Comparison of ENCODE assay signal across 25 cellular contexts in genomic region chr12:116644806-116645205, GRCh38.
DNase-seq lines count a peak whose midpoint lies in the region; ATAC-seq, FAIRE-seq and TF ChIP-seq lines count a peak whose summit lies in the region.
"Had no signal": no experiment of that assay in that cellular context is flagged by ENCODE, and none has a peak within 500 bp of the region (broad histone marks: within the 10 kb centered on the region; RNA-seq: fewer than 3 reads in every experiment).

No MANE protein-coding gene starts in this region.

- H4K20me1 ChIP-seq in BLaER1 (no peaks in the 10 kb centered on the region), DND-41 (ENCODE audit: insufficient read depth, low read length) (no peaks in the 10 kb centered on the region), Karpas-422 (ENCODE audit: insufficient read depth, low read depth, low read length) (no peaks in the 10 kb centered on the region), H1 (replicated peaks in 1 of 2; ENCODE audit: control insufficient read depth in 1 of 2, insufficient read depth in 2 of 2, low read length in 2 of 2) (no peaks in the 10 kb centered on the region)

- no peak for DNase-seq in DND-41
- DNase-seq in Karpas-422, result peak; percentile 76
- DNase-seq in H1 (ENCODE audit: low read depth in 1 of 2, low spot score in 2 of 2), result no peak
- DNase-seq in activated CD4-positive, alpha-beta T cell treated with anti-CD3 and anti-CD28 coated beads for 36 hours, result no peak
- DNase-seq in stimulated activated CD4-positive, alpha-beta T cell treated with anti-CD3 and anti-CD28 coated beads, Interleukin-4, amount 100 ng/mL, for 4 hours, result no peak
- no peak for DNase-seq in left colon
- DNase-seq: 8988T; ACHN; AML-193; BE2C; Caco-2; CD4-positive, CD25-positive, alpha-beta regulatory T cell; CD8-positive, alpha-beta T cell; DMS153; EL; GDM1; HFFc6 had no signal

- H3K27ac ChIP-seq in BLaER1 (peak overlapping the region; percentile 25; the same call in 1 of the 2 replicates), DND-41 (ENCODE audit: low read length) (no peak overlapping the region), Karpas-422 (ENCODE audit: low read length) (peak overlapping the region; percentile 28), H1 (ENCODE audit: low read depth, low read length) (no peak overlapping the region)
- H3K27ac ChIP-seq: A549, C4-2B had no signal

- no peak overlapping the region for H3K27ac Mint-ChIP-seq in activated CD4-positive, alpha-beta T cell treated with anti-CD3 and anti-CD28 coated beads for 36 hours
- H3K27ac Mint-ChIP-seq: CD4-positive, CD25-positive, alpha-beta regulatory T cell; CD8-positive, alpha-beta T cell; GM23338; HFFc6 had no signal

- H3K23ac ChIP-seq in H1 (ENCODE audit: insufficient read length), result no peak overlapping the region

- TF ChIP-seq RAD21 in H1 (IDR thresholded peaks at IDR 0.05 in 1 of 2, conservative IDR thresholded peaks at IDR 0.05 in 1 of 2; ENCODE audit: low read depth in 2 of 2, low read length in 2 of 2), result no peak

- H3K4me3 Mint-ChIP-seq in activated CD4-positive, alpha-beta T cell treated with anti-CD3 and anti-CD28 coated beads for 36 hours, result no peak overlapping the region
- H3K4me3 Mint-ChIP-seq: CD4-positive, CD25-positive, alpha-beta regulatory T cell; CD8-positive, alpha-beta T cell; GM23338; HFFc6 had no signal

- TF ChIP-seq CTCF in DND-41 (IDR thresholded peaks at IDR 0.05; ENCODE audit: borderline replicate concordance, extremely low read depth, low read length, poor library complexity, severe bottlenecking) (no peak), H1 (IDR thresholded peaks at IDR 0.05; ENCODE audit: control extremely low read depth in 1 of 3, insufficient read depth in 1 of 3, low read depth in 1 of 3, low read length in 3 of 3) (no peak)

- no peaks in the 10 kb centered on the region for H3K79me1 ChIP-seq in H1 (ENCODE audit: low read depth, low read length)

- H3K4me3 ChIP-seq in BLaER1 (no peak overlapping the region), DND-41 (ENCODE audit: low read depth in 1 of 2, low read length in 2 of 2) (no peak overlapping the region), Karpas-422 (ENCODE audit: low read length) (no peak overlapping the region), H1 (ENCODE audit: extremely low read depth in 1 of 4, insufficient read depth in 2 of 4, low read depth in 3 of 4, low read length in 4 of 4) (no peak overlapping the region)
- H3K4me3 ChIP-seq: A549, GM12878, GM23338, HAP-1 had no signal

- H2BK120ac ChIP-seq in H1 (replicated peaks; ENCODE audit: low read depth, low read length), result no peak overlapping the region

- H3K4me2 ChIP-seq in BLaER1, result peak overlapping the region; percentile 53
- H3K4me2 ChIP-seq in DND-41 (ENCODE audit: insufficient read depth, low read length), result no peak overlapping the region
- H3K4me2 ChIP-seq in Karpas-422 (ENCODE audit: low read depth, low read length, poor library complexity, severe bottlenecking), result peak overlapping the region; percentile 17
- H3K4me2 ChIP-seq in H1 (ENCODE audit: insufficient read depth in 1 of 2, low read depth in 2 of 2, low read length in 2 of 2), result no peak overlapping the region
- H3K4me2 ChIP-seq: A549, GM23338 had no signal

- H2BK12ac ChIP-seq in H1 (ENCODE audit: low read depth, low read length), result no peak overlapping the region

- no peak overlapping the region for H3K4ac ChIP-seq in H1 (replicated peaks; ENCODE audit: insufficient read length, low read depth, low read length)

- no peaks in the 10 kb centered on the region for H3K79me2 ChIP-seq in DND-41 (ENCODE audit: insufficient read depth, low read length)
- H3K79me2 ChIP-seq in Karpas-422 (ENCODE audit: low read length), result no peaks in the 10 kb centered on the region
- H3K79me2 ChIP-seq in H1 (ENCODE audit: control insufficient read depth in 1 of 2, insufficient read depth in 2 of 2, low read length in 2 of 2), result no peaks in the 10 kb centered on the region

- no peak for TF ChIP-seq EP300 in H1 (IDR thresholded peaks at IDR 0.05; ENCODE audit: borderline replicate concordance in 1 of 2, low read depth in 2 of 2, low read length in 2 of 2)

- no peak overlapping the region for H4K8ac ChIP-seq in H1 (ENCODE audit: extremely low read depth, insufficient read depth, low read length)

- H3K14ac ChIP-seq in H1 (ENCODE audit: insufficient read length), result no peak overlapping the region

- H3K36me3 ChIP-seq in BLaER1, result peaks cover 8% of the 10 kb centered on the region; the same call in 1 of the 2 replicates
- H3K36me3 ChIP-seq in DND-41 (ENCODE audit: insufficient read depth, low read length), result no peaks in the 10 kb centered on the region
- H3K36me3 ChIP-seq in Karpas-422 (ENCODE audit: insufficient read depth, low read length), result no peaks in the 10 kb centered on the region
- H3K36me3 ChIP-seq in H1 (ENCODE audit: control insufficient read depth in 2 of 4, insufficient read depth in 4 of 4, low read length in 3 of 4), result no peaks in the 10 kb centered on the region
- H3K36me3 ChIP-seq: BE2C, HAP-1 had no signal

- no peak for FAIRE-seq in H1 (lab: Jason Lieb, UNC)
- FAIRE-seq: A549, GM12878, GM19239, H54 had no signal

- POLR2A ChIA-PET in H1 (lab: Charles Lee; ENCODE audit: partially characterized antibody), result no interaction called here
- POLR2A ChIA-PET in activated CD4-positive, alpha-beta T cell treated with anti-CD3 and anti-CD28 coated beads for 36 hours (lab: Charles Lee), result interaction anchor here (0.7 kb wide), 1 partner anchor 347 kb away, joined by 3 read pairs; no protein-coding TSS in a partner anchor

- H2BK20ac ChIP-seq in H1 (ENCODE audit: low read length), result 0 out of 2 replicates have a peak overlapping the region, but pooled peaks have one; percentile 22

- H3K4me1 ChIP-seq in BLaER1 (peaks cover 57% of the 10 kb centered on the region), DND-41 (ENCODE audit: insufficient read depth, low read length) (peaks cover 20% of the 10 kb centered on the region; the same call in 1 of the 2 replicates), Karpas-422 (ENCODE audit: low read length) (peaks cover 25% of the 10 kb centered on the region), H1 (replicated peaks in 1 of 4; ENCODE audit: control insufficient read depth in 3 of 4, insufficient read depth in 4 of 4, low read length in 3 of 4) (peaks cover 0 to 8% (median 6%) of the 10 kb centered on the region in 4 experiments; a peak in 3 of 7 replicates)
- H3K4me1 ChIP-seq: A549, BE2C, HAP-1 had no signal

- H3K9ac ChIP-seq in BLaER1 (no peak overlapping the region), DND-41 (ENCODE audit: low read depth, low read length) (no peak overlapping the region), Karpas-422 (ENCODE audit: low read length) (no peak overlapping the region), H1 (replicated peaks in 1 of 4; ENCODE audit: extremely low read depth in 1 of 4, low read depth in 3 of 4, low read length in 3 of 4) (no peak overlapping the region)

- H3K27me3 ChIP-seq in BLaER1 (no peaks in the 10 kb centered on the region), DND-41 (ENCODE audit: insufficient read depth, low read length, poor library complexity) (no peaks in the 10 kb centered on the region), Karpas-422 (ENCODE audit: low read length) (no peaks in the 10 kb centered on the region; the same call in 1 of the 2 replicates), H1 (replicated peaks in 1 of 4; ENCODE audit: control insufficient read depth in 3 of 4, extremely low read depth in 1 of 4, insufficient read depth in 3 of 4, low read length in 3 of 4) (no peaks in the 10 kb centered on the region)

- H3K9me3 ChIP-seq in BLaER1 (peaks cover 82% of the 10 kb centered on the region), DND-41 (ENCODE audit: insufficient read depth, low read length, severe bottlenecking) (no peaks in the 10 kb centered on the region), Karpas-422 (ENCODE audit: low read length) (no peaks in the 10 kb centered on the region; the same call in 1 of the 2 replicates), H1 (ENCODE audit: insufficient read depth in 2 of 2, low read depth in 1 of 2, low read length in 1 of 2) (peaks cover 0 to 2% of the 10 kb centered on the region in 2 experiments; a peak in 1 of 4 replicates)
- H3K9me3 ChIP-seq: BE2C, Caco-2 had no signal

- ATAC-seq in DND-41 (ENCODE audit: insufficient read depth, low read depth), result 0 out of 3 replicates have a peak, but pooled peaks have one; percentile 29
- no peak for ATAC-seq in activated CD4-positive, alpha-beta T cell treated with anti-CD3 and anti-CD28 coated beads for 36 hours
- ATAC-seq in left colon, result no peak
- ATAC-seq: A549; CD8-positive, alpha-beta T cell; GM12878; GM23338 had no signal

- H3K18ac ChIP-seq in H1 (ENCODE audit: extremely low read depth, low read length), result no peak overlapping the region

- CTCF ChIA-PET in H1 (lab: Charles Lee; ENCODE audit: partially characterized antibody), result interaction anchor here (1.0 to 1.1 kb wide), 2 partner anchors 13 to 19 kb away, joined by 3 to 6 read pairs; no protein-coding TSS in a partner anchor
- CTCF ChIA-PET in activated CD4-positive, alpha-beta T cell treated with anti-CD3 and anti-CD28 coated beads for 36 hours (lab: Charles Lee), result interaction anchor here (0.6 to 0.8 kb wide), 2 partner anchors 59 to 753 kb away, joined by 3 read pairs; no protein-coding TSS in a partner anchor

- peaks cover 4% of the 10 kb centered on the region for H3K4me1 Mint-ChIP-seq in activated CD4-positive, alpha-beta T cell treated with anti-CD3 and anti-CD28 coated beads for 36 hours

- peaks cover 2% of the 10 kb centered on the region for H3K27me3 Mint-ChIP-seq in activated CD4-positive, alpha-beta T cell treated with anti-CD3 and anti-CD28 coated beads for 36 hours

- no peak overlapping the region for H2AFZ ChIP-seq in DND-41 (ENCODE audit: low read depth, low read length)
- no peak overlapping the region for H2AFZ ChIP-seq in Karpas-422 (ENCODE audit: low read length)
- no peak overlapping the region for H2AFZ ChIP-seq in H1 (ENCODE audit: low read length)
- H2AFZ ChIP-seq: GM23338 had no signal

- H2BK15ac ChIP-seq in H1 (ENCODE audit: low read length), result 0 out of 2 replicates have a peak overlapping the region, but pooled peaks have one; percentile 25

- no peak overlapping the region for H4K91ac ChIP-seq in H1 (replicated peaks; ENCODE audit: insufficient read length, low read length)

- peaks cover 10% of the 10 kb centered on the region for H3K9me3 Mint-ChIP-seq in activated CD4-positive, alpha-beta T cell treated with anti-CD3 and anti-CD28 coated beads for 36 hours (ENCODE audit: low read depth)

- H3K9me2 ChIP-seq in Karpas-422 (replicated peaks; ENCODE audit: insufficient read depth, low read length), result no peaks in the 10 kb centered on the region

- H3K36me3 Mint-ChIP-seq in activated CD4-positive, alpha-beta T cell treated with anti-CD3 and anti-CD28 coated beads for 36 hours (ENCODE audit: low read depth), result no peaks in the 10 kb centered on the region
- H3K36me3 Mint-ChIP-seq: CD4-positive, CD25-positive, alpha-beta regulatory T cell; CD8-positive, alpha-beta T cell had no signal

- H2BK5ac ChIP-seq in H1 (ENCODE audit: low read depth, low read length), result no peak overlapping the region

- H4K5ac ChIP-seq in H1 (ENCODE audit: insufficient read length, low read depth, low read length), result no peak overlapping the region

- no peaks in the 10 kb centered on the region for H3K23me2 ChIP-seq in H1 (ENCODE audit: low read depth, low read length)

- WGBS in H1 (ENCODE audit: extremely low coverage in 1 of 2, insufficient coverage in 1 of 2, insufficient read length in 1 of 2, insufficient replicate concordance in 2 of 2, low coverage in 1 of 2, low lambda C conversion rate in 2 of 2, missing lambda C conversion rate in 1 of 2), 2 experiments, result 95% methylated on average over 3 of the region's 3 CpGs; no CpG with 5 or more reads in 1 of the 2 experiments

- no peak overlapping the region for H3K56ac ChIP-seq in H1 (replicated peaks; ENCODE audit: insufficient read length, low read depth, low read length)

- 0 out of 2 replicates have a peak overlapping the region, but pooled peaks have one; percentile 48 for H2AK5ac ChIP-seq in H1 (ENCODE audit: low read depth, low read length)

- TF ChIP-seq POLR2A in H1 (IDR thresholded peaks at IDR 0.05; ENCODE audit: control extremely low read depth in 1 of 2, low read depth in 2 of 2, low read length in 2 of 2), result no peak

- intact Hi-C loops in activated CD4-positive, alpha-beta T cell treated with anti-CD3 and anti-CD28 coated beads for 36 hours (cut with DNase I, micrococcal nuclease), result no loop called here
- intact Hi-C loops in left colon (cut with DNase I, micrococcal nuclease), result no loop called here

Comparison
In these comparisons a context has a peak if more than half of its experiments do, and no peak if none do; other contexts are left out.
1. H3K27ac ChIP-seq: peak in BLaER1 (single experiment) and Karpas-422 (single experiment); none in DND-41 (single experiment) and H1 (single experiment).
2. H3K4me2 ChIP-seq: peak in BLaER1 (single experiment) and Karpas-422 (single experiment); none in DND-41 (single experiment) and H1 (0 of 2).